8 cellular contexts compared by ENCODE assay signal in genomic region chr1:150560986-150561829, GRCh38. TPM values are rescaled to one million over a fixed set of nuclear protein-coding genes. Genes with fewer than 3 reads are reported as not detected.
DNase-seq lines count a peak whose midpoint lies in the region; ATAC-seq and TF ChIP-seq lines count a peak whose summit lies in the region.

No MANE protein-coding gene starts in this region.

- H3K27ac ChIP-seq in CD4-positive, alpha-beta T cell (ENCODE audit: low read depth, low read length) = peak overlapping the region; percentile 97
- H3K27ac ChIP-seq in adrenal gland (peak overlapping the region; percentile 96 to 100 (median 100)), heart left ventricle (peak overlapping the region; percentile 94 to 100 (median 100)), transverse colon (peak overlapping the region; percentile 98 to 99 (median 98))

- H3K9me3 ChIP-seq in CD4-positive, alpha-beta T cell (ENCODE audit: control insufficient read depth, low read length) = no peaks in the 10 kb centered on the region
- H3K9me3 ChIP-seq in adrenal gland (replicated peaks in 1 of 3) (no peaks in the 10 kb centered on the region), heart left ventricle (no peaks in the 10 kb centered on the region), transverse colon (no peaks in the 10 kb centered on the region)

- in situ Hi-C loops in transverse colon (cut with MboI; ENCODE audit: low pct_ligation_motif_present in 1 of 4, low pct_unique_long_range_greater_than_20kb in 1 of 4, low sequenced_read_pairs in 3 of 4) = loop anchor here in 1 of 4 donors (10.0 kb wide), 1 partner anchor 54 kb away; no protein-coding TSS in a partner anchor

- no peaks in the 10 kb centered on the region for H3K9me3 Mint-ChIP-seq in CD4-positive, alpha-beta T cell

- H3K36me3 ChIP-seq in adrenal gland (replicated peaks in 1 of 2) (no peaks in the 10 kb centered on the region), heart left ventricle (peaks cover 0 to 17% (median 0%) of the 10 kb centered on the region in 9 donors), transverse colon (no peaks in the 10 kb centered on the region)

- TF ChIP-seq EP300 in transverse colon (IDR thresholded peaks at IDR 0.05; ENCODE audit: low read depth) = peak; percentile 91

- WGBS in adrenal gland, 4 donors = 0 to 2% (median 1%) methylated on average over 15 to 42 of the region's 42 CpGs
- WGBS in heart left ventricle, 4 donors = 0% methylated on average over 34 to 42 of the region's 42 CpGs
- WGBS in transverse colon (ENCODE audit: low coverage in 1 of 2), 2 donors = 1% methylated on average over 42 of the region's 42 CpGs; no CpG with 5 or more reads in 1 of the 2 donors

- intact Hi-C loops in CD4-positive, alpha-beta T cell (cut with DNase I, micrococcal nuclease) = loop anchor here (1.0 to 5.0 kb wide), 6 partner anchors 18 to 436 kb away; partner anchors contain the start of genes ENSA (in 1 of the 2), GOLPH3L (in 1 of the 2) and MCL1 (in 1 of the 2)
- intact Hi-C loops in adrenal gland (cut with DNase I) (loop anchor here in 1 of 2 donors (5.0 kb wide), 1 partner anchor 61 kb away; no protein-coding TSS in a partner anchor), heart left ventricle (cut with DNase I) (loop anchor here (1.0 to 10.0 kb wide), 15 partner anchors 16 to 366 kb away; partner anchors contain the start of genes MCL1 (in 4 of the 10), ENSA (in 3 of the 10), GOLPH3L (in 3 of the 10) and RPRD2 (in 1 of the 10)), transverse colon (cut with DNase I; ENCODE audit: low total_unique reads) (loop anchor here (2.0 to 5.0 kb wide), 2 partner anchors 16 to 56 kb away; no protein-coding TSS in a partner anchor)

- H3K4me1 ChIP-seq in adrenal gland (replicated peaks in 1 of 2) (peaks cover 55 to 67% of the 10 kb centered on the region in 2 donors), heart left ventricle (peaks cover 23 to 80% (median 67%) of the 10 kb centered on the region in 12 donors), transverse colon (peaks cover 49 to 72% (median 66%) of the 10 kb centered on the region in 4 donors)

- H3K27ac Mint-ChIP-seq in CD4-positive, alpha-beta T cell = peak overlapping the region; percentile 98

- TF ChIP-seq POLR2A in NB4 (IDR thresholded peaks at IDR 0.05; ENCODE audit: extremely low read depth, insufficient read length) = no peak
- TF ChIP-seq POLR2A in adrenal gland (IDR thresholded peaks at IDR 0.05) = peak; percentile 91 to 96
- peak; percentile 52 to 84 for TF ChIP-seq POLR2A in heart left ventricle (IDR thresholded peaks at IDR 0.05)
- TF ChIP-seq POLR2A in transverse colon (IDR thresholded peaks at IDR 0.05) = peak; percentile 96

- peak; percentile 70 to 85 (median 81) for DNase-seq in CD4-positive, alpha-beta T cell
- peak; percentile 91 for DNase-seq in NB4 (ENCODE audit: low read depth)
- DNase-seq in SW 1271 (lab: John Stamatoyannopoulos, UW) = peak; percentile 53 to 90
- DNase-seq in adrenal gland = peak; percentile 94 to 98 (median 97)
- DNase-seq in heart left ventricle = peak; percentile 95 to 97 (median 96)
- DNase-seq in pons (ENCODE audit: low spot score) = peak; percentile 88
- DNase-seq in transverse colon = peak; percentile 96

- CTCF ChIA-PET in CD4-positive, alpha-beta T cell (lab: Charles Lee) = interaction anchor here (0.6 to 6.4 kb wide), 24 partner anchors 10 to 795 kb away, joined by 3 to 183 read pairs (median 4); partner anchors contain the start of genes ENSA, GOLPH3L and MCL1

- peaks cover 29% of the 10 kb centered on the region for H3K36me3 Mint-ChIP-seq in CD4-positive, alpha-beta T cell (ENCODE audit: low read depth)

- no peaks in the 10 kb centered on the region for H3K27me3 ChIP-seq in CD4-positive, alpha-beta T cell (ENCODE audit: control insufficient read depth, insufficient read depth, low read length)
- H3K27me3 ChIP-seq in adrenal gland (no peaks in the 10 kb centered on the region), heart left ventricle (no peaks in the 10 kb centered on the region), transverse colon (no peaks in the 10 kb centered on the region)

- TF ChIP-seq CTCF in CD4-positive, alpha-beta T cell (IDR thresholded peaks at IDR 0.05) = peak; percentile 80
- TF ChIP-seq CTCF in NB4 (IDR thresholded peaks at IDR 0.05; ENCODE audit: low read depth, low read length) = peak; percentile 89
- peak; percentile 67 to 85 (median 80) for TF ChIP-seq CTCF in adrenal gland (IDR thresholded peaks at IDR 0.05)
- peak; percentile 79 to 94 (median 87) for TF ChIP-seq CTCF in heart left ventricle (IDR thresholded peaks at IDR 0.05)
- TF ChIP-seq CTCF in transverse colon (IDR thresholded peaks at IDR 0.05) = peak; percentile 83 to 94 (median 90)

- peaks cover 55% of the 10 kb centered on the region for H3K4me1 Mint-ChIP-seq in CD4-positive, alpha-beta T cell (ENCODE audit: low read depth)

- POLR2A ChIA-PET in CD4-positive, alpha-beta T cell (lab: Charles Lee) = interaction anchor here (0.8 to 14.5 kb wide), 27 partner anchors 10 to 674 kb away, joined by 3 to 1538 read pairs (median 5); partner anchors contain the start of genes ADAMTSL4, ENSA, FALEC and GOLPH3L

- peak overlapping the region; percentile 42 for H3K4me3 ChIP-seq in NB4 (ENCODE audit: low read depth, low read length)
- H3K4me3 ChIP-seq in adrenal gland = peak overlapping the region in 3 of 4 donors; percentile 16 to 72 (median 27)
- peak overlapping the region; percentile 38 to 69 (median 60) for H3K4me3 ChIP-seq in heart left ventricle
- peak overlapping the region; percentile 36 to 61 (median 40) for H3K4me3 ChIP-seq in transverse colon

- peak; percentile 23 for ATAC-seq in CD4-positive, alpha-beta T cell (ENCODE audit: poor library complexity)
- ATAC-seq in GM21447 (IDR thresholded peaks at IDR 0.05; ENCODE audit: unreplicated experiment) = peak; percentile 29
- ATAC-seq in heart left ventricle = peak; percentile 87 to 90 (median 90)

- H3K27me3 Mint-ChIP-seq in CD4-positive, alpha-beta T cell = no peaks in the 10 kb centered on the region

- H3K4me3 Mint-ChIP-seq in CD4-positive, alpha-beta T cell = peak overlapping the region; percentile 96

RNA-seq across cellular contexts. Expression of gene ADAMTSL4, which starts 12.0 kb away (rescaled TPM):
- under 1 TPM; 0.16 to 0.22 TPM for total RNA-seq in CD4-positive, alpha-beta T cell
- total RNA-seq in adrenal gland (10 to 100 TPM in 4 of 8 donors, 1 to 10 TPM in 4; 4.5 to 34.4 (median 9.2) TPM), heart left ventricle (10 to 100 TPM; 19.2 to 69.0 (median 40.9) TPM), transverse colon (10 to 100 TPM in 3 of 4 donors, 1 to 10 TPM in 1; 7.2 to 26.2 (median 16.3) TPM)
- polyA plus RNA-seq in adrenal gland (10 to 100 TPM in 2 of 3 donors, 1 to 10 TPM in 1; 1.7 to 31.4 (median 31.1) TPM), heart left ventricle (10 to 100 TPM; 41.1 to 61.7 TPM)

RNA-seq across cellular contexts. Expression of gene MCL1, which starts 18.2 kb away (rescaled TPM):
- total RNA-seq in CD4-positive, alpha-beta T cell = 100 to 1,000 TPM; 737 to 747 TPM
- 100 to 1,000 TPM; 146 to 299 (median 207) TPM for total RNA-seq in adrenal gland
- 100 to 1,000 TPM in 1 of 3 donors, 10 to 100 TPM in 2; 57.4 to 187 (median 90.5) TPM for polyA plus RNA-seq in adrenal gland
- total RNA-seq in heart left ventricle = 100 to 1,000 TPM in 6 of 9 donors, 10 to 100 TPM in 3; 77.2 to 180 (median 104) TPM
- polyA plus RNA-seq in heart left ventricle = 100 to 1,000 TPM in 1 of 2 donors, 10 to 100 TPM in 1; 57.1 to 118 TPM
- total RNA-seq in transverse colon = 100 to 1,000 TPM; 176 to 395 (median 269) TPM

RNA-seq across cellular contexts. Expression of gene FALEC, which starts 45.7 kb away (rescaled TPM):
- not detected for total RNA-seq in CD4-positive, alpha-beta T cell
- under 1 TPM in 1 of 8 donors, not detected in 7; 0.61 TPM for total RNA-seq in adrenal gland
- polyA plus RNA-seq in adrenal gland = under 1 TPM in 1 of 3 donors, not detected in 2; 0.40 TPM
- total RNA-seq in heart left ventricle = under 1 TPM in 2 of 9 donors, not detected in 7; 0.51 to 0.96 TPM
- polyA plus RNA-seq in heart left ventricle = under 1 TPM; 0.18 to 0.46 TPM
- total RNA-seq in transverse colon = not detected

RNA-seq across cellular contexts. Expression of gene ECM1, which starts 53.3 kb away (rescaled TPM):
- total RNA-seq in CD4-positive, alpha-beta T cell = under 1 TPM in 1 of 2 experiments, not detected in 1; 0.31 TPM
- 10 to 100 TPM; 14.0 to 63.0 (median 25.0) TPM for total RNA-seq in adrenal gland
- 10 to 100 TPM; 22.2 to 54.4 (median 44.4) TPM for polyA plus RNA-seq in adrenal gland
- total RNA-seq in heart left ventricle = 10 to 100 TPM; 10.9 to 35.3 (median 15.4) TPM
- 10 to 100 TPM; 11.3 to 15.6 TPM for polyA plus RNA-seq in heart left ventricle
- 1 to 10 TPM; 1.5 to 5.4 (median 3.3) TPM for total RNA-seq in transverse colon

Comparison
In these comparisons a context has a peak if more than half of its experiments do, and no peak if none do; other contexts are left out.
1. Peak in every context shown above with its lines: DNase-seq, ATAC-seq, H3K4me3 ChIP-seq and H3K27ac ChIP-seq.
2. ATAC-seq: peak in every context shown above with its lines; median percentile 90 in heart left ventricle; 29 in GM21447; 23 in CD4-positive, alpha-beta T cell.
3. RNA of gene ADAMTSL4, which starts 12.0 kb away (total RNA-seq): 19.2 to 69.0 TPM in heart left ventricle, 7.2 to 26.2 TPM in transverse colon and 4.5 to 34.4 TPM in adrenal gland; 0.16 to 0.22 TPM in CD4-positive, alpha-beta T cell; every median in the first group is over 4 times any median in the second.